Comparison of ENCODE assay signal across 1 cellular context in the genomic region with DNA sequence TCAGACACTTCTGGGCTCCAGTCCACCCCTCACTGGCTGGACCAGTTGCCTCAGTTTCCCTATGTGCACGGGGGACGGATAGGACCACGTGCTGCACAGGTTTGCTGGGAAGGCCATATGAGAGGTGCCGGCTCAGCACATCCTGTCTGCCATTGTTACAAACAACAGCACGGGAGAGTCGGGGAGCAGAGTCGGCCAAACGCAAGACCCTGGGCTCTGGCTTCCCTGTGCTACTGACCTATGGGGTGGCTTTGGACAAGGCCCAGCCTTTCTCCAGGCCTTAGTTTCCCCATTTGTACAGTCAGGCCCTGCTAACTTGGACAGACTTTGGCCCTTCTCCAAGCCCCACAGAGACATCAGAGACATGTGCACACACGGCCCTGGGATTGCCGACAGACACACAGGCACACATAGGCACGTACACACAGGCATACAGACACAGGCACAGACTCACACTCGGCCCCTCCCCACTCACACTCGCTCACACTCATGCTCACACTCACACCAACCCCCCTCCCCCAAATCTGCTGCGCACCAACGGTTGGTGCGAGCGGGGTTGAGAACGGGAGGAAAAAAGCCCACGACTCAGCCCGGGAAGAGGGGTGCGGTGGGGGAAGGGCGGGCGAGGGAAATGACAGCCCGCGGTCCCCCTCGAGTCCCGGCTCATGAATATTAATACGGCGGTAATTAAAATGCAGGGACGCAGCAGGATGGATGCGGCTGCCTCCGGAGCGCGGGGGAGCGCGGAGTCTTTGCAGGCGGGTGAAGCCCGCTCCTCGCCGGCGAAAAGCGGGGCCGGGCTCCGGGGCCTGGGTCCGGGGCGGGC.
A peak's percentile ranks its signal among the peaks of the same experiment; 100 is the strongest.
TF ChIP-seq lines count a peak whose summit lies in the region.

No MANE protein-coding gene starts in this region.

TF ChIP-seq in K562, 482 proteins besides CTCF, POLR2A, EP300 and RAD21 (continued from another document):
- TF ChIP-seq, protein P1, sequence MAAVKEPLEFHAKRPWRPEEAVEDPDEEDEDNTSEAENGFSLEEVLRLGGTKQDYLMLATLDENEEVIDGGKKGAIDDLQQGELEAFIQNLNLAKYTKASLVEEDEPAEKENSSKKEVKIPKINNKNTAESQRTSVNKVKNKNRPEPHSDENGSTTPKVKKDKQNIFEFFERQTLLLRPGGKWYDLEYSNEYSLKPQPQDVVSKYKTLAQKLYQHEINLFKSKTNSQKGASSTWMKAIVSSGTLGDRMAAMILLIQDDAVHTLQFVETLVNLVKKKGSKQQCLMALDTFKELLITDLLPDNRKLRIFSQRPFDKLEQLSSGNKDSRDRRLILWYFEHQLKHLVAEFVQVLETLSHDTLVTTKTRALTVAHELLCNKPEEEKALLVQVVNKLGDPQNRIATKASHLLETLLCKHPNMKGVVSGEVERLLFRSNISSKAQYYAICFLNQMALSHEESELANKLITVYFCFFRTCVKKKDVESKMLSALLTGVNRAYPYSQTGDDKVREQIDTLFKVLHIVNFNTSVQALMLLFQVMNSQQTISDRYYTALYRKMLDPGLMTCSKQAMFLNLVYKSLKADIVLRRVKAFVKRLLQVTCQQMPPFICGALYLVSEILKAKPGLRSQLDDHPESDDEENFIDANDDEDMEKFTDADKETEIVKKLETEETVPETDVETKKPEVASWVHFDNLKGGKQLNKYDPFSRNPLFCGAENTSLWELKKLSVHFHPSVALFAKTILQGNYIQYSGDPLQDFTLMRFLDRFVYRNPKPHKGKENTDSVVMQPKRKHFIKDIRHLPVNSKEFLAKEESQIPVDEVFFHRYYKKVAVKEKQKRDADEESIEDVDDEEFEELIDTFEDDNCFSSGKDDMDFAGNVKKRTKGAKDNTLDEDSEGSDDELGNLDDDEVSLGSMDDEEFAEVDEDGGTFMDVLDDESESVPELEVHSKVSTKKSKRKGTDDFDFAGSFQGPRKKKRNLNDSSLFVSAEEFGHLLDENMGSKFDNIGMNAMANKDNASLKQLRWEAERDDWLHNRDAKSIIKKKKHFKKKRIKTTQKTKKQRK (IDR thresholded peaks at IDR 0.05; ENCODE audit: borderline replicate concordance, low read depth, low read length): no peak
- TF ChIP-seq E2F3 (CRISPR knock-in tag; IDR thresholded peaks at IDR 0.05): 0 out of 2 replicates have a peak, but pooled peaks have one; percentile 47
- 0 out of 2 replicates have a peak, but pooled peaks have one; percentile 4 for TF ChIP-seq EGR1 (conservative IDR thresholded peaks at IDR 0.05)
- peak; percentile 74 for TF ChIP-seq PTTG1 (tag; IDR thresholded peaks at IDR 0.05; ENCODE audit: low read depth)
- TF ChIP-seq, protein P2, sequence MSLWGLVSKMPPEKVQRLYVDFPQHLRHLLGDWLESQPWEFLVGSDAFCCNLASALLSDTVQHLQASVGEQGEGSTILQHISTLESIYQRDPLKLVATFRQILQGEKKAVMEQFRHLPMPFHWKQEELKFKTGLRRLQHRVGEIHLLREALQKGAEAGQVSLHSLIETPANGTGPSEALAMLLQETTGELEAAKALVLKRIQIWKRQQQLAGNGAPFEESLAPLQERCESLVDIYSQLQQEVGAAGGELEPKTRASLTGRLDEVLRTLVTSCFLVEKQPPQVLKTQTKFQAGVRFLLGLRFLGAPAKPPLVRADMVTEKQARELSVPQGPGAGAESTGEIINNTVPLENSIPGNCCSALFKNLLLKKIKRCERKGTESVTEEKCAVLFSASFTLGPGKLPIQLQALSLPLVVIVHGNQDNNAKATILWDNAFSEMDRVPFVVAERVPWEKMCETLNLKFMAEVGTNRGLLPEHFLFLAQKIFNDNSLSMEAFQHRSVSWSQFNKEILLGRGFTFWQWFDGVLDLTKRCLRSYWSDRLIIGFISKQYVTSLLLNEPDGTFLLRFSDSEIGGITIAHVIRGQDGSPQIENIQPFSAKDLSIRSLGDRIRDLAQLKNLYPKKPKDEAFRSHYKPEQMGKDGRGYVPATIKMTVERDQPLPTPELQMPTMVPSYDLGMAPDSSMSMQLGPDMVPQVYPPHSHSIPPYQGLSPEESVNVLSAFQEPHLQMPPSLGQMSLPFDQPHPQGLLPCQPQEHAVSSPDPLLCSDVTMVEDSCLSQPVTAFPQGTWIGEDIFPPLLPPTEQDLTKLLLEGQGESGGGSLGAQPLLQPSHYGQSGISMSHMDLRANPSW (CRISPR knock-in tag; IDR thresholded peaks at IDR 0.05): no peak
- TF ChIP-seq, protein P3, sequence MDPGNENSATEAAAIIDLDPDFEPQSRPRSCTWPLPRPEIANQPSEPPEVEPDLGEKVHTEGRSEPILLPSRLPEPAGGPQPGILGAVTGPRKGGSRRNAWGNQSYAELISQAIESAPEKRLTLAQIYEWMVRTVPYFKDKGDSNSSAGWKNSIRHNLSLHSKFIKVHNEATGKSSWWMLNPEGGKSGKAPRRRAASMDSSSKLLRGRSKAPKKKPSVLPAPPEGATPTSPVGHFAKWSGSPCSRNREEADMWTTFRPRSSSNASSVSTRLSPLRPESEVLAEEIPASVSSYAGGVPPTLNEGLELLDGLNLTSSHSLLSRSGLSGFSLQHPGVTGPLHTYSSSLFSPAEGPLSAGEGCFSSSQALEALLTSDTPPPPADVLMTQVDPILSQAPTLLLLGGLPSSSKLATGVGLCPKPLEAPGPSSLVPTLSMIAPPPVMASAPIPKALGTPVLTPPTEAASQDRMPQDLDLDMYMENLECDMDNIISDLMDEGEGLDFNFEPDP (CRISPR knock-in tag; IDR thresholded peaks at IDR 0.05): peak; percentile 21; the same call in 1 of the 2 replicates
- TF ChIP-seq RBFOX2 (IDR thresholded peaks at IDR 0.05; ENCODE audit: low read depth, low read length): peak; percentile 86
- TF ChIP-seq MXI1 (IDR thresholded peaks at IDR 0.05; ENCODE audit: low read depth, low read length): no peak
